Comparison of ENCODE assay signal across 1 cellular context in the genomic region with DNA sequence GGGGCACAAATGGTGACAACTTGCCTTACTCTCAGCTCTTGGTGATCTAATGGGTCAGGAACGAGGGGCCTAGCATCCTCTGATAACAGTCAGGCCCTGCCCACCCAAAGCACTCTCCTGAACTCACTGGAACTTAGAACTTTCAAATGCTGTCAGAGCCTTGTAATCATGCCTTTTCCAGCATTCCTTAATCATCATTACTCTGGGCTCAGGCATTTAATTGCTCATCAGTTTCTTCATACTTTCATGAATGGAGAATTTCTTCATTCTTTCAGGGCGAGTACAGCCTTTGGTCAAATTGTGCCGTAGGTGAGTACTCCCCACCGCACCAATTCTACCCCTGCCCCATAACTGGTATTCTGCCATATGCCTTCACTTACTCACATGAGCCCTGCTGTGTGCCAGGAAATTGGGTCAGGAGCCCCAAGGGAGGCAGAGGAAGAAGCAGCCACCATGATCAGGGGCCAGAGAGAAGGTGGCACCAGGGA.
A peak's percentile ranks its signal among the peaks of the same experiment; 100 is the strongest.
TF ChIP-seq lines count a peak whose summit lies in the region.

No MANE protein-coding gene starts in this region.

TF ChIP-seq in K562, 482 proteins besides CTCF, POLR2A, EP300 and RAD21:
- no peak for TF ChIP-seq RBM15 (IDR thresholded peaks at IDR 0.05; ENCODE audit: insufficient read depth, low read length)
- TF ChIP-seq, protein P1, sequence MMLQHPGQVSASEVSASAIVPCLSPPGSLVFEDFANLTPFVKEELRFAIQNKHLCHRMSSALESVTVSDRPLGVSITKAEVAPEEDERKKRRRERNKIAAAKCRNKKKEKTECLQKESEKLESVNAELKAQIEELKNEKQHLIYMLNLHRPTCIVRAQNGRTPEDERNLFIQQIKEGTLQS (IDR thresholded peaks at IDR 0.05), result peak; percentile 69
- TF ChIP-seq, protein P1 (CRISPR knock-in tag; conservative IDR thresholded peaks at IDR 0.05), result no peak
- no peak for TF ChIP-seq TCF7L2 (IDR thresholded peaks at IDR 0.05; ENCODE audit: low read depth, low read length)
- 0 out of 2 replicates have a peak, but pooled peaks have one; percentile 34 for TF ChIP-seq ZNF384 (IDR thresholded peaks at IDR 0.05; ENCODE audit: low read depth, low read length)
- TF ChIP-seq ZNF586 (CRISPR knock-in tag; conservative IDR thresholded peaks at IDR 0.05), result no peak
- peak; percentile 21; the same call in 1 of the 2 replicates for TF ChIP-seq JUND (IDR thresholded peaks at IDR 0.05; ENCODE audit: borderline replicate concordance, low read depth, low read length)
- TF ChIP-seq JUND (tag; IDR thresholded peaks at IDR 0.05; ENCODE audit: borderline replicate concordance, low read depth, low read length), result no peak
- TF ChIP-seq JUN (IDR thresholded peaks at IDR 0.05; ENCODE audit: borderline replicate concordance, low read depth, low read length), result peak; percentile 44; the same call in 1 of the 2 replicates
- TF ChIP-seq JUN (CRISPR knock-in tag; IDR thresholded peaks at IDR 0.05; ENCODE audit: borderline replicate concordance), result no peak
- no peak for TF ChIP-seq ZNF239 (CRISPR knock-in tag; IDR thresholded peaks at IDR 0.05)
- no peak for TF ChIP-seq TRIM24 (IDR thresholded peaks at IDR 0.05)
